ENCODE assay signal across 20 cellular contexts in genomic region chr2:207844648-207845047, GRCh38.
A peak's percentile ranks its signal among the peaks of the same experiment; 100 is the strongest.
DNase-seq lines count a peak whose midpoint lies in the region; ATAC-seq and TF ChIP-seq lines count a peak whose summit lies in the region.
"Had no signal": no experiment of that assay in that cellular context is flagged by ENCODE, and none has a peak within 500 bp of the region (broad histone marks: within the 10 kb centered on the region; RNA-seq: fewer than 3 reads in every experiment).

No MANE protein-coding gene starts in this region.

- ATAC-seq in right lobe of liver (no peak), GM21447 (IDR thresholded peaks at IDR 0.05; ENCODE audit: unreplicated experiment) (no peak)

- H3K27ac ChIP-seq in C4-2B: peak overlapping the region; percentile 85
- peak overlapping the region; percentile 98 for H3K27ac ChIP-seq in VCaP
- H3K27ac ChIP-seq in right lobe of liver: peak overlapping the region; percentile 19 to 88 (median 72)
- peak overlapping the region; percentile 53 to 66 for H3K27ac ChIP-seq in prostate gland
- no peak overlapping the region for H3K27ac ChIP-seq in breast epithelium
- no peak overlapping the region for H3K27ac ChIP-seq in right atrium auricular region
- H3K27ac ChIP-seq: GM23248 had no signal

- WGBS in right lobe of liver (ENCODE audit: insufficient coverage, low coverage, low lambda C conversion rate, missing lambda C conversion rate): 43% methylated on average over 1 of the region's 2 CpGs
- WGBS in prostate gland: 50% methylated on average over 2 of the region's 2 CpGs

- peaks cover 2 to 35% (median 12%) of the 10 kb centered on the region in 4 donors for H3K4me1 ChIP-seq in right lobe of liver
- H3K4me1 ChIP-seq in prostate gland (replicated peaks): peaks cover 5% of the 10 kb centered on the region
- no peaks in the 10 kb centered on the region for H3K4me1 ChIP-seq in breast epithelium
- H3K4me1 ChIP-seq in right atrium auricular region: peaks cover 0 to 17% of the 10 kb centered on the region in 2 donors
- H3K4me1 ChIP-seq: BE2C had no signal

- no peak overlapping the region for H3K4me3 ChIP-seq in right lobe of liver
- no peak overlapping the region for H3K4me3 ChIP-seq in prostate gland
- no peak overlapping the region for H3K4me3 ChIP-seq in breast epithelium
- H3K4me3 ChIP-seq in right atrium auricular region: no peak overlapping the region
- H3K4me3 ChIP-seq: GM23248 had no signal

- TF ChIP-seq POLR2A in right lobe of liver (IDR thresholded peaks at IDR 0.05) (no peak), prostate gland (IDR thresholded peaks at IDR 0.05) (no peak), breast epithelium (IDR thresholded peaks at IDR 0.05) (no peak)

- intact Hi-C loops in right lobe of liver (cut with DNase I) (no loop called here), prostate gland (cut with DNase I) (no loop called here), breast epithelium (cut with DNase I; ENCODE audit: low total_unique reads) (no loop called here)

- H3K27me3 ChIP-seq in right lobe of liver (no peaks in the 10 kb centered on the region), prostate gland (replicated peaks; ENCODE audit: insufficient read depth) (no peaks in the 10 kb centered on the region), breast epithelium (no peaks in the 10 kb centered on the region), right atrium auricular region (no peaks in the 10 kb centered on the region)
- H3K27me3 ChIP-seq: BE2C had no signal

- DNase-seq in right lobe of liver (no peak), prostate gland (ENCODE audit: low spot score) (no peak), breast epithelium (ENCODE audit: low spot score in 2 of 2) (no peak), right atrium auricular region (ENCODE audit: low spot score) (no peak)
- DNase-seq: BE2C; CD4-positive, CD25-positive, alpha-beta regulatory T cell; DMS 273 treated with DMSO at 0.1 percent for 48 hours; DMS79 treated with DMSO at 0.1 percent for 48 hours; GM23248; HCEC 1CT; Karpas-422; MV-4-11; NCI-H1105 treated with DMSO at 0.1 percent for 48 hours; NCI-H1694; NCI-H446 treated with DMSO at 0.1 percent for 48 hours; NCI-H526 treated with DMSO at 0.1 percent for 48 hours; Right ventricle myocardium superior had no signal

- TF ChIP-seq CTCF in C4-2B (conservative IDR thresholded peaks at IDR 0.05): no peak
- TF ChIP-seq CTCF in VCaP (conservative IDR thresholded peaks at IDR 0.05): no peak
- TF ChIP-seq CTCF in right lobe of liver (IDR thresholded peaks at IDR 0.05): no peak
- TF ChIP-seq CTCF in prostate gland (IDR thresholded peaks at IDR 0.05): no peak
- TF ChIP-seq CTCF in breast epithelium (IDR thresholded peaks at IDR 0.05): no peak
- no peak for TF ChIP-seq CTCF in right atrium auricular region (IDR thresholded peaks at IDR 0.05)

- H3K36me3 ChIP-seq in right lobe of liver (no peaks in the 10 kb centered on the region), prostate gland (no peaks in the 10 kb centered on the region), breast epithelium (no peaks in the 10 kb centered on the region), right atrium auricular region (no peaks in the 10 kb centered on the region)
- H3K36me3 ChIP-seq: BE2C had no signal

- no peaks in the 10 kb centered on the region for H3K9me3 ChIP-seq in right lobe of liver
- H3K9me3 ChIP-seq in prostate gland: no peaks in the 10 kb centered on the region
- no peaks in the 10 kb centered on the region for H3K9me3 ChIP-seq in breast epithelium
- H3K9me3 ChIP-seq in right atrium auricular region: no peaks in the 10 kb centered on the region
- H3K9me3 ChIP-seq: BE2C had no signal

Comparison
In these comparisons a context has a peak if more than half of its experiments do, and no peak if none do; other contexts are left out.
1. H3K27ac ChIP-seq: peak in C4-2B (single experiment), VCaP (single experiment), right lobe of liver (3 of 3) and prostate gland (2 of 2); none in breast epithelium (0 of 2) and right atrium auricular region (0 of 2).